1 cellular context compared by ENCODE assay signal in genomic region chr9:129611302-129611800, GRCh38.
TF ChIP-seq lines count a peak whose summit lies in the region.

No MANE protein-coding gene starts in this region.

TF ChIP-seq in IMR-90, 13 proteins besides CTCF, POLR2A, EP300 and RAD21 (continued from another document):
- TF ChIP-seq SMC3 (IDR thresholded peaks at IDR 0.05; ENCODE audit: low read depth, low read length) (no peak), CEBPB (IDR thresholded peaks at IDR 0.05; ENCODE audit: low read depth, low read length) (no peak)
TF ChIP-seq in IMR-90: peak in this region for 0.
